16 cellular contexts compared by ENCODE assay signal in genomic region chr1:17582124-17582768, GRCh38. TPM values are rescaled to one million over a fixed set of nuclear protein-coding genes. Genes with fewer than 3 reads are reported as not detected.
A peak's percentile ranks its signal among the peaks of the same experiment; 100 is the strongest.
DNase-seq lines count a peak whose midpoint lies in the region; ATAC-seq and TF ChIP-seq lines count a peak whose summit lies in the region.
"Had no signal": no experiment of that assay in that cellular context is flagged by ENCODE, and none has a peak within 500 bp of the region (broad histone marks: within the 10 kb centered on the region; RNA-seq: fewer than 3 reads in every experiment).

No MANE protein-coding gene starts in this region.

- no peak for TF ChIP-seq POLR2A in thyroid gland (IDR thresholded peaks at IDR 0.05)

- no peaks in the 10 kb centered on the region for H3K36me3 ChIP-seq in thyroid gland
- H3K36me3 ChIP-seq: neutrophil had no signal

- H3K27ac ChIP-seq in thyroid gland: peak overlapping the region; percentile 26 to 50 (median 29)
- H3K27ac ChIP-seq: neutrophil had no signal

- peak; percentile 58 for DNase-seq in DMS 273 (lab: John Stamatoyannopoulos, UW; ENCODE audit: unreplicated experiment)
- DNase-seq in DMS 273 treated with DMSO at 0.1 percent for 48 hours (lab: John Stamatoyannopoulos, UW): no peak
- DNase-seq in cerebellum (ENCODE audit: low spot score): peak; percentile 67
- peak; percentile 37 for DNase-seq in kidney tubule cell (ENCODE audit: low spot score)
- DNase-seq in thyroid gland: no peak
- no peak for DNase-seq in activated effector memory CD4-positive, alpha-beta T cell treated with anti-CD3 and anti-CD28 coated beads, Interleukin-2, amount 50 U/mL, for 16 hours
- DNase-seq: 8988T; activated CD4-positive, alpha-beta T cell treated with anti-CD3 and anti-CD28 coated beads, Interleukin-2, amount 10 ng/mL, durations not matched to agents 7 days and 5 days; activated T-cell treated with anti-CD3 and anti-CD28 coated beads, Interleukin-2, amount 50 U/mL, for 72 hours; effector CD4-positive, alpha-beta T cell; glutamatergic neuron; HFFc6; PC-3 had no signal

- 74 to 79% methylated on average over 11 of the region's 11 CpGs for WGBS in thyroid gland, 2 donors

- TF ChIP-seq CTCF in thyroid gland (IDR thresholded peaks at IDR 0.05): no peak

- no peaks in the 10 kb centered on the region for H3K9me3 ChIP-seq in thyroid gland
- H3K9me3 ChIP-seq: neutrophil had no signal

- no peak overlapping the region for H3K4me3 ChIP-seq in thyroid gland (replicated peaks in 1 of 3)

- H3K4me1 ChIP-seq in thyroid gland: peaks cover 11 to 23% of the 10 kb centered on the region in 2 donors

- ATAC-seq in GM21515 (IDR thresholded peaks at IDR 0.05; ENCODE audit: unreplicated experiment) (no peak), HG02938 (IDR thresholded peaks at IDR 0.05; ENCODE audit: unreplicated experiment) (no peak)
- ATAC-seq: PC-3 had no signal

- intact Hi-C loops in thyroid gland (cut with DNase I): no loop called here

- no peaks in the 10 kb centered on the region for H3K27me3 ChIP-seq in thyroid gland
- H3K27me3 ChIP-seq: neutrophil had no signal

RNA-seq across cellular contexts. Expression of gene ARHGEF10L, which starts 42.7 kb away (rescaled TPM):
- 33.8 TPM for total RNA-seq in cerebellum
- 10 to 100 TPM; 32.2 to 64.5 (median 51.4) TPM for total RNA-seq in thyroid gland
- total RNA-seq: activated CD4-positive, alpha-beta T cell treated with anti-CD3 and anti-CD28 coated beads, Interleukin-2, amount 10 ng/mL, durations not matched to agents 7 days and 5 days; activated T-cell treated with anti-CD3 and anti-CD28 coated beads, Interleukin-2, amount 50 U/mL, for 72 hours had no signal

Comparison
In these comparisons a context has a peak if more than half of its experiments do, and no peak if none do; other contexts are left out.
1. DNase-seq: peak in DMS 273 (single experiment), cerebellum (single experiment) and kidney tubule cell (single experiment); none in DMS 273 treated with DMSO at 0.1 percent for 48 hours (single experiment), thyroid gland (0 of 2) and activated effector memory CD4-positive, alpha-beta T cell treated with anti-CD3 and anti-CD28 coated beads, Interleukin-2, amount 50 U/mL, for 16 hours (single experiment).